In genomic region chr16:57747496-57747895, GRCh38 we compare ENCODE assay signal across 30 cellular contexts. TPM values are rescaled to one million over a fixed set of nuclear protein-coding genes. Genes with fewer than 3 reads are reported as not detected.
"Had no signal": no experiment of that assay in that cellular context is flagged by ENCODE, and none has a peak within 500 bp of the region (broad histone marks: within the 10 kb centered on the region; RNA-seq: fewer than 3 reads in every experiment).

No MANE protein-coding gene starts in this region.

- FAIRE-seq: astrocyte, TTC549 had no signal

- H3K4me3 ChIP-seq: Peyer's patch had no signal

- H3K27me3 ChIP-seq: Peyer's patch had no signal

- H3K9me3 ChIP-seq: Peyer's patch had no signal

- H3K27ac ChIP-seq: KMS-11, Peyer's patch, RWPE1 had no signal

- DNase-seq: activated CD4-positive, alpha-beta T cell treated with anti-CD3 and anti-CD28 coated beads for 36 hours; activated CD4-positive, alpha-beta T cell treated with anti-CD3 and anti-CD28 coated beads, Interleukin-2, amount 50 U/mL, for 1 hour; activated CD8-positive, alpha-beta memory T cell treated with anti-CD3 and anti-CD28 coated beads, Interleukin-2, amount 10 ng/mL, durations not matched to agents 7 days and 5 days; activated effector memory CD4-positive, alpha-beta T cell treated with Interleukin-2 at 50 U/mL for 16 hours; activated naive CD4-positive, alpha-beta T cell; activated naive CD8-positive, alpha-beta T cell treated with anti-CD3 and anti-CD28 coated beads, Interleukin-2, amount 50 U/mL, for 24 hours; activated T-cell treated with anti-CD3 and anti-CD28 coated beads, Interleukin-2, amount 50 U/mL, for 24 hours; amniotic stem cell; MV-4-11; NCI-H1092 treated with DMSO at 0.1 percent for 48 hours; NCI-H1417 treated with DMSO at 0.1 percent for 48 hours; NCI-H1694; NCI-H2029; NCI-H2107; NCI-H2171 treated with DMSO at 0.1 percent for 48 hours; NCI-H345; NCI-H510A; NCI-H69; NK-92 treated with Interleukin-12 subunit alpha and Interleukin-12 subunit beta, amount 100 ng/mL, for 24 hours; Peyer's patch; SHP77 treated with DMSO at 0.1 percent for 48 hours; T-cell; T-helper 2 cell; T1000 had no signal

RNA-seq across cellular contexts. Expression of gene DRC7, which starts 52.9 kb away (rescaled TPM):
- total RNA-seq: activated CD8-positive, alpha-beta memory T cell treated with anti-CD3 and anti-CD28 coated beads, Interleukin-2, amount 10 ng/mL, durations not matched to agents 7 days and 5 days; activated T-helper 1 cell treated with anti-CD3 and anti-CD28 coated beads, Interleukin-12 subunit alpha, Interleukin-12 subunit beta, Interleukin-2, Interleukin-4 antibody, amounts not matched to agents 30 ng/mL and 10 ng/mL and 1 ng/mL, durations not matched to agents 14 hours and 24 hours and 36 hours; astrocyte; MCF 10A; Peyer's patch; T-cell had no signal
